8 cellular contexts compared by ENCODE assay signal in the genomic region with DNA sequence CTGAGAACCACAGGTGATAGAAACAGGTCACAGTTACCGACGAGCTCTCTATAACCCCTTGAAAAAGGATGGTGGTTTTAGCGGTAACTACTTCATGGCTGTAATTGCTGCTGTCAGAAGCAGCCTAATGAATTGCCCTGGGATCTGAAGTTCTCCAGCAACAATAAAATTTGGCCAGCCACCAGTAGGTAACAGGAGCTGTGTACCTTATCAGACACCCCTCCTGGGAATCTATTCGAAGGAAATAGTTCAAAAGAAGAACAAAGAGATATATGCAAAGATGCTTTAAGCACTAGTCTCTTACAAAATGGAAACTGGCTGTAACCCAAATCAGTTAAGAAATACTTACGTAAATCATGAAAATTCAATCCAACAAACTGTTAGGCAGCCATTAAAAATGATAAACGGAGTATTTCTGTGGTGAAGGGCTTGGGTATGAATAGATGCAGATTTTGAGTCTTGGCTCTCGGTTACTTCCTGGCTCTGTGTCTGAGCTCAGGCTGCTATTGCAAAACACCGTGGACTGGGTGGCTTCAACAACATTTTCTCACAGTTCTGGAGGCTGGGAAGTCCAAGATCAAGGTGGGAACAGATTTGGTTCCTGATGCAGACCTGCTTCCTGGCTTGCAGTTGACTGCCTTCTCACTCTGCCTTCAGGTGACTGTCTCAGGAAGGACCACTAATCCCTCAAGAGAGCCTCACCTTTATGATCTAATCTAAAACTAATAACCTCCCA. TPM values are rescaled to one million over a fixed set of nuclear protein-coding genes. Genes with fewer than 3 reads are reported as not detected.
DNase-seq lines count a peak whose midpoint lies in the region; ATAC-seq and TF ChIP-seq lines count a peak whose summit lies in the region.

No MANE protein-coding gene starts in this region.

- H3K27me3 Mint-ChIP-seq in chondrocyte (ENCODE audit: low read depth) (no peaks in the 10 kb centered on the region), naive B cell (peaks cover 0 to 1% (median 0%) of the 10 kb centered on the region in 3 donors)

- H3K36me3 Mint-ChIP-seq in chondrocyte (ENCODE audit: low read depth) (no peaks in the 10 kb centered on the region), naive B cell (peaks cover 3 to 5% of the 10 kb centered on the region in 2 donors)

- TF ChIP-seq CTCF in chondrocyte (IDR thresholded peaks at IDR 0.05): no peak

- no peak for ATAC-seq in naive B cell (ENCODE audit: low read depth in 2 of 2)
- no peak for ATAC-seq in HG02884 (IDR thresholded peaks at IDR 0.05; ENCODE audit: unreplicated experiment)
- ATAC-seq in GM19035 (IDR thresholded peaks at IDR 0.05; ENCODE audit: unreplicated experiment): no peak

- H3K27ac Mint-ChIP-seq in chondrocyte (ENCODE audit: unreplicated experiment) (no peak overlapping the region), naive B cell (peak overlapping the region in 3 of 6 donors; percentile 5 to 91 (median 41))

- H3K4me3 Mint-ChIP-seq in chondrocyte (ENCODE audit: unreplicated experiment) (peak overlapping the region; percentile 17), naive B cell (peak overlapping the region; percentile 29 to 95 (median 88))

- H3K4me1 Mint-ChIP-seq in chondrocyte (ENCODE audit: low read depth): peaks cover 23% of the 10 kb centered on the region
- peaks cover 21 to 22% (median 21%) of the 10 kb centered on the region in 3 donors for H3K4me1 Mint-ChIP-seq in naive B cell

- H3K9me3 Mint-ChIP-seq in chondrocyte (ENCODE audit: low read depth) (peaks cover 14% of the 10 kb centered on the region), naive B cell (peaks cover under 1 to 17% (median 9%) of the 10 kb centered on the region in 7 donors)

- DNase-seq in EL: peak; percentile 43
- peak; percentile 30 for DNase-seq in NCI-H2029 treated with DMSO at 0.1 percent for 48 hours (lab: John Stamatoyannopoulos, UW)
- no peak for DNase-seq in chondrocyte (ENCODE audit: low spot score)
- DNase-seq in naive B cell: no peak
- no peak for DNase-seq in OCI-M2 (lab: John Stamatoyannopoulos, UW; ENCODE audit: unreplicated experiment)
- DNase-seq in 8988T: no peak

RNA-seq across cellular contexts. Expression of a gene that starts 1.6 kb away (rescaled TPM):
- total RNA-seq in chondrocyte: 14.9 to 18.6 TPM (median 18.4 TPM) in 3 replicates
- polyA plus RNA-seq in naive B cell (ENCODE audit: low read depth in 6 of 6): 1 to 10 TPM; 2.2 to 5.3 (median 3.1) TPM

Comparison
In these comparisons a context has a peak if more than half of its experiments do, and no peak if none do; other contexts are left out.
1. DNase-seq: peak in EL (single experiment) and NCI-H2029 treated with DMSO at 0.1 percent for 48 hours (single experiment); none in chondrocyte (single experiment), naive B cell (single experiment), OCI-M2 (single experiment) and 8988T (single experiment).